ENCODE assay signal across 8 cellular contexts in the genomic region with DNA sequence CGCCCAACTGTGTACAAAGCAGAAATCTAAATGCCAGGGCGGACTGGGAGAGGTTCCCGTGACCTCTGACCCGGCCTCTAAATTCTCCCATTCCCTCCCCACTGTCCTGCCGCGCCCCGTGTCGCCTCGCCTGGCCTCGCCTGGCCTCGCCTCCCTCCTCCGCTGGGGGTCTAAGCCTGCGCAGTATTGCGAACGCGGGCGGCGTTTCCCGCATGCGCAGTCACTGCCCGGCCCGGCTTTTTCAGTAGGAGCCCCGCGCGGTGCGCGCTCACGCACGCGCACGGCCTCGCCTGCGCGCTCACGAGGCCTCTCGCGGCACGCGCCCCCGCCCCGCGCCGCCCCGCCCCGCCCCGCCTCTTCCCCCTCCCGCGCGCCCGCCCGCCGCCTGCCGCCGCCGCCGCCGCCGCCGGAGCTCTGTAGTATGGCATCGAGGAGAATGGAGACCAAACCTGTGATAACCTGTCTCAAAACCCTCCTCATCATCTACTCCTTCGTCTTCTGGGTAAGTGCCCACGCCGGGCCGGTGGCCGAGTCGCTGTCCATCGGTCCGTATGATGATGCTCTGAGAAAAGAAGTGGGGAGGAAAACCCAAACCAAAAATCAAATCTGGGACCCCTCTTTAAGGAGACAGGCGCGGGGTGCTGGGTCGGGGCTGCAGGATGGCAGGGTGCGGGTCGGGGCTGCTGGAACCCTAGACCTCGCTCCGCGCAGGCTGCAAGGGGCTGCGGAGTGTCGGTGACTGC. TPM values are rescaled to one million over a fixed set of nuclear protein-coding genes. Genes with fewer than 3 reads are reported as not detected.
DNase-seq lines count a peak whose midpoint lies in the region; ATAC-seq and TF ChIP-seq lines count a peak whose summit lies in the region.

A gene with protein sequence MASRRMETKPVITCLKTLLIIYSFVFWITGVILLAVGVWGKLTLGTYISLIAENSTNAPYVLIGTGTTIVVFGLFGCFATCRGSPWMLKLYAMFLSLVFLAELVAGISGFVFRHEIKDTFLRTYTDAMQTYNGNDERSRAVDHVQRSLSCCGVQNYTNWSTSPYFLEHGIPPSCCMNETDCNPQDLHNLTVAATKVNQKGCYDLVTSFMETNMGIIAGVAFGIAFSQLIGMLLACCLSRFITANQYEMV (plus strand): TSS at position 417 of the 743 bp plus-strand sequence. CDS start 5 bp downstream, at position 422.

- DNase-seq in LHCN-M2 (ENCODE audit: low read depth) (peak; percentile 59), SK-MEL-5 (ENCODE audit: low read depth, low spot score) (peak; percentile 72), glomerular endothelial cell (ENCODE audit: extremely low read depth, low read depth, low spot score) (peak; percentile 3), nucleus accumbens (lab: John Stamatoyannopoulos, UW) (peak; percentile 0 to 86 (median 65)), stromal cell of bone marrow (ENCODE audit: low read depth) (peak; percentile 14)
- peak; percentile 84 for DNase-seq in activated naive CD4-positive, alpha-beta T cell treated with anti-CD3 and anti-CD28 coated beads, Interleukin-2, amount 50 U/mL, for 16 hours

- in situ Hi-C loops in SK-MEL-5 (cut with HindIII; ENCODE audit: low pct_unique_long_range_greater_than_20kb, low sequenced_read_pairs), result no loop called here

- TF ChIP-seq CTCF in C4-2B (conservative IDR thresholded peaks at IDR 0.05), result no peak

- peak; percentile 60 for ATAC-seq in GM21367 (IDR thresholded peaks at IDR 0.05; ENCODE audit: unreplicated experiment)

- peak within 1 kb of the TSS; percentile 42; the same call in 1 of the 2 replicates for H3K27ac ChIP-seq in C4-2B

RNA-seq across cellular contexts. Expression of the gene that starts here (rescaled TPM):
- total RNA-seq in LHCN-M2 (2014; rRNA removed), result 0.26 and 1.8 TPM in 2 replicates
- 1.0 TPM for polyA plus RNA-seq in LHCN-M2 (2012)
- 0.74 and 1.1 TPM in 2 replicates for total RNA-seq in SK-MEL-5 (2014; rRNA removed; shearing (Covaris generic))
- polyA plus RNA-seq in SK-MEL-5 (2015; cell fraction: cytosol; rRNA removed), result 2.2 and 4.3 TPM in 2 replicates
- polyA plus RNA-seq in SK-MEL-5 (2015; cell fraction: nucleus; rRNA removed), result 0.12 and 0.79 TPM in 2 replicates
- total RNA-seq in glomerular endothelial cell, result 4.7 and 13.5 TPM in 2 replicates

Comparison
In these comparisons a context has a peak if more than half of its experiments do, and no peak if none do; other contexts are left out.
1. Peak in every context shown above with its lines: DNase-seq, ATAC-seq and H3K27ac ChIP-seq.
2. DNase-seq: peak in every context shown above with its lines; median percentile 84 in activated naive CD4-positive, alpha-beta T cell treated with anti-CD3 and anti-CD28 coated beads, Interleukin-2, amount 50 U/mL, for 16 hours; 72 in SK-MEL-5; 65 in nucleus accumbens; 59 in LHCN-M2; 14 in stromal cell of bone marrow; 3 in glomerular endothelial cell.